ENCODE assay signal across 8 cellular contexts in the genomic region with DNA sequence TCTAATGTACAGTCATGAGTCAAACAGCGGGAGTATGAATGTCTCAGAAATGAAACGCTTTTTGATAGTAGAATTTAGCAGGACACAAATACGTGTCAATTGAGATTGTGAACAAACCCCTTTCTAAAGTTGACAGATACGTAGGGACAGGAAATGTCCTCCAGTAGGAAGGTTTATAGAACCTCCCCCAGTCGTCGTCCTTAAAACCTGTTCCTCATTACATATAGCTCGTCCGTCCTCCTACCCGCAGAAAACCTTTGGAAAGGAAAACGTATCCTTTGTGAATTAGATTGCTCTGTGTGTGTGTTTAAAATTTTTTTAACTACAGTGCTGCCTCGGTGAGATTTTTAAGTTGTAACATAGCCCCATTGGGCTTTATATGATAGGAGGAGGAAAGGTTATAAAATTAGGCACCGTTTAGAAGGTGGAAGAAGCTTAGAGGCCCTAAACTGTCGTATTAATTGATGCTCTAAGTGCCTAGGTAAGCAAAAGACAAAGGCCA. TPM values are rescaled to one million over a fixed set of nuclear protein-coding genes. Genes with fewer than 3 reads are reported as not detected.
DNase-seq lines count a peak whose midpoint lies in the region; ATAC-seq and TF ChIP-seq lines count a peak whose summit lies in the region.

No MANE protein-coding gene starts in this region.

- H3K27me3 ChIP-seq in kidney epithelial cell (ENCODE audit: control insufficient read depth, insufficient read depth, low read length) (no peaks in the 10 kb centered on the region), thoracic aorta (replicated peaks; ENCODE audit: insufficient read depth) (no peaks in the 10 kb centered on the region)

- H3K9me3 ChIP-seq in thoracic aorta = no peaks in the 10 kb centered on the region

- no peaks in the 10 kb centered on the region for H3K9me3 Mint-ChIP-seq in activated naive CD8-positive, alpha-beta T cell treated with anti-CD3 and anti-CD28 coated beads for 36 hours

- H3K36me3 Mint-ChIP-seq in activated naive CD8-positive, alpha-beta T cell treated with anti-CD3 and anti-CD28 coated beads for 36 hours = peaks cover 40% of the 10 kb centered on the region

- H3K4me3 Mint-ChIP-seq in activated naive CD8-positive, alpha-beta T cell treated with anti-CD3 and anti-CD28 coated beads for 36 hours = peak overlapping the region; percentile 94

- TF ChIP-seq CTCF in AG10803 (conservative IDR thresholded peaks at IDR 0.05; ENCODE audit: low read length) (no peak), HFF-Myc (IDR thresholded peaks at IDR 0.05; ENCODE audit: low read depth, low read length, missing control alignments) (no peak), kidney epithelial cell (IDR thresholded peaks at IDR 0.05; ENCODE audit: insufficient read depth, low read length, poor library complexity, severe bottlenecking) (no peak), thoracic aorta (IDR thresholded peaks at IDR 0.05) (no peak)

- peaks cover 22 to 51% of the 10 kb centered on the region in 2 donors for H3K4me1 ChIP-seq in thoracic aorta (ENCODE audit: control insufficient read depth in 1 of 2, low read depth in 2 of 2)

- DNase-seq in AG10803 (ENCODE audit: low read depth) = no peak
- no peak for DNase-seq in HFF-Myc (ENCODE audit: extremely low read depth, low read depth)
- DNase-seq in activated naive CD8-positive, alpha-beta T cell treated with anti-CD3 and anti-CD28 coated beads for 36 hours = no peak
- no peak for DNase-seq in kidney epithelial cell (ENCODE audit: low read depth)
- no peak for DNase-seq in thoracic aorta (ENCODE audit: low spot score)
- DNase-seq in AG08396 (ENCODE audit: low spot score) = no peak

- peaks cover 6% of the 10 kb centered on the region for H3K27me3 Mint-ChIP-seq in activated naive CD8-positive, alpha-beta T cell treated with anti-CD3 and anti-CD28 coated beads for 36 hours

- H3K4me1 Mint-ChIP-seq in activated naive CD8-positive, alpha-beta T cell treated with anti-CD3 and anti-CD28 coated beads for 36 hours = peaks cover 58% of the 10 kb centered on the region

- H3K4me3 ChIP-seq in AG10803 (ENCODE audit: low read length) (peak overlapping the region; percentile 65), HFF-Myc (replicated peaks; ENCODE audit: low read depth, low read length) (peak overlapping the region; percentile 55), kidney epithelial cell (ENCODE audit: low read depth, low read length) (peak overlapping the region; percentile 71), thoracic aorta (peak overlapping the region; percentile 88)

- peak overlapping the region; percentile 98 for H3K27ac Mint-ChIP-seq in activated naive CD8-positive, alpha-beta T cell treated with anti-CD3 and anti-CD28 coated beads for 36 hours

- H3K36me3 ChIP-seq in kidney epithelial cell (ENCODE audit: control insufficient read depth, insufficient read depth, low read length) (no peaks in the 10 kb centered on the region), thoracic aorta (peaks cover 2% of the 10 kb centered on the region)

- no peak for ATAC-seq in thoracic aorta (ENCODE audit: insufficient number of reproducible peaks, low FRiP score, low read depth)
- ATAC-seq in GM19463 (IDR thresholded peaks at IDR 0.05; ENCODE audit: unreplicated experiment) = no peak
- ATAC-seq in HG03045 (IDR thresholded peaks at IDR 0.05; ENCODE audit: unreplicated experiment) = no peak

- peak overlapping the region; percentile 61 to 79 for H3K27ac ChIP-seq in thoracic aorta

RNA-seq across cellular contexts. Expression of gene UBE2E1, which starts 4.1 kb away (rescaled TPM):
- total RNA-seq in activated naive CD8-positive, alpha-beta T cell treated with anti-CD3 and anti-CD28 coated beads for 36 hours = 10 to 100 TPM; 73.9 to 74.9 TPM
- total RNA-seq in kidney epithelial cell (68.4 and 96.5 TPM in 2 replicates), thoracic aorta (10 to 100 TPM; 41.2 to 53.3 TPM)
